ENCODE assay signal across 11 cellular contexts in the genomic region with DNA sequence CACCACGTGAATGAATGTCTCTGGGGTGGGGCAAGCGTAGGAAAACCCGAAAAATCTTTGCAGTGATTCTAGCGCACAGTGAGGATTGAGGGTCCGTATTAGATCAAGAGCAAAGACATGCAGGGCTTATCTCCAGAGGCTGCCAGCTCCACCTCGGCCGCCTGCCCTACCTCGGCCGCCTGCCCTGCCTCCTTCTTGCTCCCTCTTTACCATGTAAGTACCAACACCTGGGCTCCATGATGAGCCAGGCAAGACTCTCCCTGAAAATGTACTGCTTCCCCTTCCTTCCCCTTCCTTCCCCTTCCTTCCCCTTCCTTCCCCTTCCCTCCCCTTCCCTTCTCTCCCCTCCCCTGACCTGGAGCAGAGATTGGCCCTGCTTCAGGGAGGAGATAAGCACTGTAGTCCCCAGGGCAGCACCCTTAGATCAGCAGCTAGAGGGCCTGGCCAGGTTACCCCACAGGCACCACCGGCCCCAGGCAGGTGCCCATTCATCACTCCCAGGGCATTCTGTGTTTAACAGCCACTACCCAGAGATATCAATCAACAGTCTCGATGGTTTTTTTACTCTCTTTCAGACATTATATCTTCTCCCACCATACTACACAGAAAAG. TPM values are rescaled to one million over a fixed set of nuclear protein-coding genes. Genes with fewer than 3 reads are reported as not detected.
DNase-seq lines count a peak whose midpoint lies in the region; ATAC-seq and TF ChIP-seq lines count a peak whose summit lies in the region.
"Had no signal": no experiment of that assay in that cellular context is flagged by ENCODE, and none has a peak within 500 bp of the region (broad histone marks: within the 10 kb centered on the region; RNA-seq: fewer than 3 reads in every experiment).

No MANE protein-coding gene starts in this region.

- no peaks in the 10 kb centered on the region for H3K4me1 ChIP-seq in CD4-positive, CD25-positive, alpha-beta regulatory T cell (ENCODE audit: control insufficient read depth, insufficient read depth, low read length, poor library complexity, severe bottlenecking)
- H3K4me1 ChIP-seq in Loucy (ENCODE audit: insufficient read depth, low read length, poor library complexity, severe bottlenecking) (peaks cover 38% of the 10 kb centered on the region), neutrophil (ENCODE audit: control insufficient read depth in 1 of 2, insufficient read depth in 1 of 2, low read depth in 1 of 2, low read length in 1 of 2) (peaks cover 6 to 9% of the 10 kb centered on the region in 2 experiments)

- no peak overlapping the region for H2AFZ ChIP-seq in Loucy (ENCODE audit: low read length)

- H3K4me2 ChIP-seq in Loucy (ENCODE audit: low read depth, low read length, poor library complexity, severe bottlenecking) = peak overlapping the region; percentile 18

- ATAC-seq in CD4-positive, CD25-positive, alpha-beta regulatory T cell (ENCODE audit: low read depth in 2 of 2) = no peak
- ATAC-seq in GM19035 (IDR thresholded peaks at IDR 0.05; ENCODE audit: unreplicated experiment) = no peak
- ATAC-seq in HG03442 (IDR thresholded peaks at IDR 0.05; ENCODE audit: unreplicated experiment) = no peak

- H3K9me3 ChIP-seq in CD4-positive, CD25-positive, alpha-beta regulatory T cell (ENCODE audit: control insufficient read depth in 2 of 2, low read length in 2 of 2) = no peaks in the 10 kb centered on the region
- no peaks in the 10 kb centered on the region for H3K9me3 ChIP-seq in Loucy (ENCODE audit: insufficient read depth, low read depth, low read length)
- H3K9me3 ChIP-seq in neutrophil = no peaks in the 10 kb centered on the region

- no peaks in the 10 kb centered on the region for H3K9me3 Mint-ChIP-seq in CD4-positive, CD25-positive, alpha-beta regulatory T cell
- no peaks in the 10 kb centered on the region for H3K9me3 Mint-ChIP-seq in endothelial cell (ENCODE audit: unreplicated experiment)

- no peak overlapping the region for H3K27ac ChIP-seq in CD4-positive, CD25-positive, alpha-beta regulatory T cell (ENCODE audit: insufficient read depth, low read length, poor library complexity, severe bottlenecking)
- peak overlapping the region; percentile 24 for H3K27ac ChIP-seq in neutrophil

- H3K9ac ChIP-seq in Loucy (ENCODE audit: low read depth, low read length, poor library complexity, severe bottlenecking) = no peak overlapping the region

- peak overlapping the region in 1 of 4 donors; percentile 73 for H3K4me3 Mint-ChIP-seq in CD4-positive, CD25-positive, alpha-beta regulatory T cell
- peak overlapping the region; percentile 1 for H3K4me3 Mint-ChIP-seq in endothelial cell (ENCODE audit: unreplicated experiment)

- peaks cover 11% of the 10 kb centered on the region for H3K36me3 Mint-ChIP-seq in CD4-positive, CD25-positive, alpha-beta regulatory T cell
- peaks cover 47% of the 10 kb centered on the region for H3K36me3 Mint-ChIP-seq in endothelial cell (ENCODE audit: low read depth, unreplicated experiment)

- H3K27ac Mint-ChIP-seq in CD4-positive, CD25-positive, alpha-beta regulatory T cell = peak overlapping the region; percentile 36 to 74 (median 65)
- no peak overlapping the region for H3K27ac Mint-ChIP-seq in endothelial cell (ENCODE audit: unreplicated experiment)

- H3K79me2 ChIP-seq in Loucy (ENCODE audit: insufficient read depth, low read length) = peaks cover 14% of the 10 kb centered on the region; the same call in 1 of the 2 replicates

- no peaks in the 10 kb centered on the region for H3K27me3 ChIP-seq in CD4-positive, CD25-positive, alpha-beta regulatory T cell (ENCODE audit: control insufficient read depth, insufficient read depth, low read length)
- no peaks in the 10 kb centered on the region for H3K27me3 ChIP-seq in Loucy (ENCODE audit: insufficient read depth, low read length, poor library complexity, severe bottlenecking)
- no peaks in the 10 kb centered on the region for H3K27me3 ChIP-seq in neutrophil

- H3K9me2 ChIP-seq in Loucy (replicated peaks; ENCODE audit: low read depth, low read length) = no peaks in the 10 kb centered on the region

- no peak overlapping the region for H3K4me3 ChIP-seq in CD4-positive, CD25-positive, alpha-beta regulatory T cell (ENCODE audit: low read depth, low read length)
- H3K4me3 ChIP-seq in Loucy (ENCODE audit: low read length, poor library complexity, severe bottlenecking) (no peak overlapping the region), neutrophil (ENCODE audit: low read depth in 1 of 2, low read length in 1 of 2) (no peak overlapping the region)

- no peaks in the 10 kb centered on the region for H3K27me3 Mint-ChIP-seq in CD4-positive, CD25-positive, alpha-beta regulatory T cell
- peaks cover 10% of the 10 kb centered on the region for H3K27me3 Mint-ChIP-seq in endothelial cell (ENCODE audit: unreplicated experiment)

- TF ChIP-seq CTCF in Loucy (conservative IDR thresholded peaks at IDR 0.05; ENCODE audit: low read length) (no peak), endothelial cell (IDR thresholded peaks at IDR 0.05; ENCODE audit: unreplicated experiment) (no peak), neutrophil (IDR thresholded peaks at IDR 0.05) (no peak)

- no peaks in the 10 kb centered on the region for H4K20me1 ChIP-seq in Loucy (ENCODE audit: insufficient read depth, low read length, poor library complexity, severe bottlenecking)

- DNase-seq in CD4-positive, CD25-positive, alpha-beta regulatory T cell = no peak
- DNase-seq in endothelial cell (ENCODE audit: low spot score) = no peak
- no peak for DNase-seq in DMS79 (lab: John Stamatoyannopoulos, UW)
- no peak for DNase-seq in NCI-H187 (lab: John Stamatoyannopoulos, UW)
- DNase-seq: activated gamma-delta T cell treated with Interleukin-2 at 50 U/mL for 16 hours, DND-41, NCI-H2171 had no signal

- H3F3A ChIP-seq in Loucy (ENCODE audit: low read depth) = no peaks in the 10 kb centered on the region

- peaks cover 4 to 25% (median 16%) of the 10 kb centered on the region in 4 donors for H3K4me1 Mint-ChIP-seq in CD4-positive, CD25-positive, alpha-beta regulatory T cell
- peaks cover 32% of the 10 kb centered on the region for H3K4me1 Mint-ChIP-seq in endothelial cell (ENCODE audit: unreplicated experiment)

- peaks cover 15% of the 10 kb centered on the region for H3K36me3 ChIP-seq in CD4-positive, CD25-positive, alpha-beta regulatory T cell (ENCODE audit: control insufficient read depth, insufficient read depth, low read length)
- H3K36me3 ChIP-seq in Loucy (ENCODE audit: insufficient read depth, low read length) = peaks cover 50% of the 10 kb centered on the region; the same call in 1 of the 2 replicates
- H3K36me3 ChIP-seq in neutrophil = peaks cover 13% of the 10 kb centered on the region

RNA-seq across cellular contexts. Expression of a gene that starts 25.5 kb away (rescaled TPM):
- total RNA-seq in CD4-positive, CD25-positive, alpha-beta regulatory T cell = 31.2 TPM
- polyA plus RNA-seq in CD4-positive, CD25-positive, alpha-beta regulatory T cell = 100 to 1,000 TPM in 1 of 4 donors, 10 to 100 TPM in 3; 88.4 to 101 (median 94.5) TPM
- total RNA-seq in endothelial cell (ENCODE audit: unreplicated experiment) = 18.5 TPM
